In the genomic region with DNA sequence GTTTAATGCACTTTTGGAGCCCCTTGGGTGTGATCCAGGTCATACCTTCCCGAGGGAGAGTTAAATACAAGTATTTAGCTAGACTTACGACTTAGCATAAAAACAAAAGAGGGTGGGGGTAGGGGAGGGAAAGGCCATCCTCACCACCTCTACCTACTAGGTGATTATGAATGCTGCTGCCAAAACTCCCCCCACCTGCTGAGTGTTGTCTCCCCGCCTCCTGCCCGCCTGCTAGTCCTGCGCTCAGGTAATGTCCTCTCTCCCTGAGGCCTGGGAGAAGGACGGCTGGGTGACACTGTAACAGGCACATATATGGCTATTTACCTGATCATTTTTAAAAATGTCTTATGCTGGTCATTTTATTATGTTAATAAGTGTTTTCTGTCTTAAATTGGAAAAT, we compare ENCODE assay signal across 17 cellular contexts. TPM values are rescaled to one million over a fixed set of nuclear protein-coding genes. Genes with fewer than 3 reads are reported as not detected.
DNase-seq lines count a peak whose midpoint lies in the region; FAIRE-seq and TF ChIP-seq lines count a peak whose summit lies in the region.
"Had no signal": no experiment of that assay in that cellular context is flagged by ENCODE, and none has a peak within 500 bp of the region (broad histone marks: within the 10 kb centered on the region; RNA-seq: fewer than 3 reads in every experiment).

No MANE protein-coding gene starts in this region.

- TF ChIP-seq CTCF in colonic mucosa (IDR thresholded peaks at IDR 0.05), result no peak

- H3K9ac ChIP-seq in iPS-15b (ENCODE audit: low read depth, low read length) (no peak overlapping the region), colonic mucosa (ENCODE audit: low read depth in 2 of 2, low read length in 2 of 2) (no peak overlapping the region)

- H3K4me3 ChIP-seq in iPS-15b (ENCODE audit: low read depth, low read length) (peak overlapping the region; percentile 23), colonic mucosa (no peak overlapping the region)
- H3K4me3 ChIP-seq: HAP-1, K562, Peyer's patch had no signal

- H3K4me1 ChIP-seq in iPS-15b (ENCODE audit: control insufficient read depth, insufficient read depth, low read length) (peaks cover 33% of the 10 kb centered on the region), colonic mucosa (no peaks in the 10 kb centered on the region)
- H3K4me1 ChIP-seq: BE2C, HAP-1 had no signal

- H3K36me3 ChIP-seq in iPS-15b (ENCODE audit: control insufficient read depth, insufficient read depth, low read length) (no peaks in the 10 kb centered on the region), colonic mucosa (no peaks in the 10 kb centered on the region)
- H3K36me3 ChIP-seq: BE2C, HAP-1, Peyer's patch had no signal

- no peak overlapping the region for H3K27ac ChIP-seq in colonic mucosa
- H3K27ac ChIP-seq: Peyer's patch had no signal

- intact Hi-C loops in colonic mucosa (cut with DNase I), result no loop called here

- FAIRE-seq in urothelium cell line (lab: Jason Lieb, UNC) (no peak), GM12892 (lab: Jason Lieb, UNC) (no peak)
- FAIRE-seq: A204.1, K562 had no signal

- H3K9me3 ChIP-seq in iPS-15b (ENCODE audit: control insufficient read depth, insufficient read depth, low read length), result no peaks in the 10 kb centered on the region
- no peaks in the 10 kb centered on the region for H3K9me3 ChIP-seq in colonic mucosa
- H3K9me3 ChIP-seq: BE2C, HAP-1, Peyer's patch had no signal

- TF ChIP-seq POLR2A in GM12892 (IDR thresholded peaks at IDR 0.05; ENCODE audit: low read depth, low read length), result no peak

- H3K27me3 ChIP-seq in iPS-15b (ENCODE audit: control insufficient read depth, insufficient read depth, low read length), result no peaks in the 10 kb centered on the region
- H3K27me3 ChIP-seq in colonic mucosa, result no peaks in the 10 kb centered on the region
- H3K27me3 ChIP-seq: BE2C, Peyer's patch had no signal

- DNase-seq in NCI-H748 (lab: John Stamatoyannopoulos, UW; ENCODE audit: unreplicated experiment) (peak; percentile 2), NCI-H748 treated with DMSO at 0.1 percent for 48 hours (lab: John Stamatoyannopoulos, UW) (no peak), NCI-H69 (lab: John Stamatoyannopoulos, UW) (peak; percentile 26), urothelium cell line (ENCODE audit: low spot score) (no peak), colonic mucosa (no peak), GM12892 (ENCODE audit: insufficient read length) (no peak), HUDEP-2 (lab: John Stamatoyannopoulos, UW; ENCODE audit: unreplicated experiment in 76 of 76) (no peak)
- DNase-seq: BE2C; Calu3; CD8-positive, alpha-beta T cell; NCI-H1105; NCI-H2081; Peyer's patch had no signal

RNA-seq across cellular contexts. Expression of a gene that starts 3.0 kb away (rescaled TPM):
- total RNA-seq in colonic mucosa, result 1 to 10 TPM; 2.9 to 3.7 TPM
- polyA plus RNA-seq in GM12892 (2012; ENCODE audit: missing spikeins), result not detected
- total RNA-seq: CD8-positive, alpha-beta T cell; K562 had no signal
- polyA plus RNA-seq: K562 had no signal

Comparison
In these comparisons a context has a peak if more than half of its experiments do, and no peak if none do; other contexts are left out.
1. DNase-seq: peak in NCI-H748 (single experiment) and NCI-H69 (single experiment); none in NCI-H748 treated with DMSO at 0.1 percent for 48 hours (single experiment), urothelium cell line (single experiment), colonic mucosa (single experiment), GM12892 (single experiment) and HUDEP-2 (0 of 76).